8 cellular contexts compared by ENCODE assay signal in the genomic region with DNA sequence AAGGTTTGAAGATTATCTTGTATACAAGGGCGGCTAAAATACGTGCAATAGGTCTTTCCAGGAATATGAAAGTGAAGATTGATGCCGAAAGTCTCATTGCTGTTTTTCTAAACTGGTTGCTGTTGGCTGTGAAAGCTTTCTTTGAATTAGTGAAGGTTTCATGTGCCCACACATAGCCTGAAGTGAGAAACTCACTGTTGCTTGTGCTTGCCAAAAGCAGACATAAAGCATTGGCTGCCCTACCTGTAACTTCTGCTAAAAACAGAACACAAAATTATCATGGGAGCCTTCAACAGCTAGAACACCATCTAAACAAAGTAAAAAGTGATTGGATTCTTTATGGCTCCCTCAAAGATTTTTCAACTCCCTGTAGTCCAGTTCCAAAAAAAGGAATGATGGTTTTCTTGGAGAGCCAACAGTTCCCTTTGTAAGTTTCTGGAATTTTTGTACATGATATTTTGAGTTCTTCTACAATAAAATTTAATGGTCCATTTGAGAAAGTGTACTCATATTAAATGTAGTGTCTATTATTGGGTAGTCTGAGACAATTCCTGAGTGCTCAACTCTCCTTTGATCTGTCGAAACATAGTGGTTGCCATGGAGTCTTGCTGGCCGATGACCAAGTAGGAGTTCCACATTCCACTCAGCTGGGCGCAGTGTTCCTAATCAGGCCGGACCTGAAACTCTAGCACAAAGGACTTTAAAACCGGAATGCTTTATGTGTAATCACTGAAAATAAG.
DNase-seq lines count a peak whose midpoint lies in the region; ATAC-seq, FAIRE-seq and TF ChIP-seq lines count a peak whose summit lies in the region.

No MANE protein-coding gene starts in this region.

- H4K20me1 ChIP-seq in mammary epithelial cell (ENCODE audit: insufficient read depth, low read length): no peaks in the 10 kb centered on the region

- H3K4me3 ChIP-seq in mammary epithelial cell (replicated peaks in 1 of 3; ENCODE audit: insufficient read depth in 1 of 3, low read depth in 2 of 3, low read length in 3 of 3) (no peak overlapping the region), kidney (ENCODE audit: low read length in 2 of 2) (no peak overlapping the region), spleen (no peak overlapping the region)

- no peak overlapping the region for H3K27ac Mint-ChIP-seq in activated CD8-positive, alpha-beta T cell treated with anti-CD3 and anti-CD28 coated beads for 36 hours

- peak overlapping the region; percentile 30 for H2AFZ ChIP-seq in mammary epithelial cell (ENCODE audit: low read depth, low read length)

- CTCF ChIA-PET in mammary epithelial cell (lab: Charles Lee; ENCODE audit: low non-redundant PET): interaction anchor here (0.6 to 0.8 kb wide), 3 partner anchors 11 to 50 kb away, joined by 3 to 5 read pairs (median 3); no protein-coding TSS in a partner anchor
- CTCF ChIA-PET in activated CD8-positive, alpha-beta T cell treated with anti-CD3 and anti-CD28 coated beads for 36 hours (lab: Charles Lee): interaction anchor here (1.7 kb wide), 1 partner anchor 17 kb away, joined by 6 read pairs; no protein-coding TSS in a partner anchor

- no peak for ATAC-seq in activated CD8-positive, alpha-beta T cell treated with anti-CD3 and anti-CD28 coated beads for 36 hours

- H3K9me3 ChIP-seq in mammary epithelial cell (replicated peaks; ENCODE audit: insufficient read depth, low read length) (no peaks in the 10 kb centered on the region), kidney (ENCODE audit: control insufficient read depth in 1 of 2, low read length in 2 of 2) (no peaks in the 10 kb centered on the region), spleen (no peaks in the 10 kb centered on the region)

- no peaks in the 10 kb centered on the region for H3K36me3 ChIP-seq in mammary epithelial cell (ENCODE audit: insufficient read depth, low read length)
- no peaks in the 10 kb centered on the region for H3K36me3 ChIP-seq in kidney (ENCODE audit: control insufficient read depth in 1 of 2, insufficient read depth in 2 of 2, low read length in 2 of 2)
- peaks cover 0 to 23% (median 1%) of the 10 kb centered on the region in 6 donors for H3K36me3 ChIP-seq in spleen

- in situ Hi-C loops in mammary epithelial cell (cut with MboI; ENCODE audit: low sequenced_read_pairs in 2 of 2): no loop called here

- POLR2A ChIA-PET in activated CD8-positive, alpha-beta T cell treated with anti-CD3 and anti-CD28 coated beads for 36 hours (lab: Charles Lee): no interaction called here

- no peaks in the 10 kb centered on the region for H3K36me3 Mint-ChIP-seq in activated CD8-positive, alpha-beta T cell treated with anti-CD3 and anti-CD28 coated beads for 36 hours (ENCODE audit: low read depth)

- intact Hi-C loops in mammary epithelial cell (cut with micrococcal nuclease): loop anchor here (1.0 to 5.0 kb wide), 2 partner anchors 144 to 250 kb away; no protein-coding TSS in a partner anchor
- intact Hi-C loops in kidney (cut with DNase I): no loop called here
- intact Hi-C loops in spleen (cut with DNase I; ENCODE audit: low total_unique reads): no loop called here
- intact Hi-C loops in activated CD8-positive, alpha-beta T cell treated with anti-CD3 and anti-CD28 coated beads for 36 hours (cut with micrococcal nuclease): no loop called here

- peak overlapping the region; percentile 58 for H3K4me2 ChIP-seq in mammary epithelial cell (ENCODE audit: insufficient read depth, low read depth, low read length)

- no TSS peak for BruUV-seq in mammary epithelial cell (replicated peaks; lab: Mats Ljungman, UMichigan)

- no peak for TF ChIP-seq POLR2A in spleen (IDR thresholded peaks at IDR 0.05)

- peak; percentile 98 for FAIRE-seq in kidney (lab: Jason Lieb, UNC)
- no peak for FAIRE-seq in D721Med (lab: Jason Lieb, UNC)

- 5% methylated on average over 8 of the region's 8 CpGs for WGBS in mammary epithelial cell (ENCODE audit: low coverage, missing lambda C conversion rate)
- WGBS in spleen, 5 donors: 46 to 67% (median 65%) methylated on average over 8 of the region's 8 CpGs

- peak; percentile 52 for DNase-seq in GM04503 (ENCODE audit: low read depth)
- peak; percentile 29 for DNase-seq in NCI-H1092 (lab: John Stamatoyannopoulos, UW)
- DNase-seq in mammary epithelial cell: peak; percentile 93
- DNase-seq in kidney: peak; percentile 94
- DNase-seq in spleen: no peak
- DNase-seq in NCI-H82 treated with DMSO at 0.1 percent for 48 hours (lab: John Stamatoyannopoulos, UW; ENCODE audit: unreplicated experiment): no peak
- DNase-seq in activated CD8-positive, alpha-beta T cell treated with anti-CD3 and anti-CD28 coated beads for 36 hours: no peak
- DNase-seq in D721Med (ENCODE audit: insufficient read length, low spot score): no peak

- H3K79me2 ChIP-seq in mammary epithelial cell (ENCODE audit: insufficient read depth, low read length): no peaks in the 10 kb centered on the region

- no peaks in the 10 kb centered on the region for H3K9me3 Mint-ChIP-seq in activated CD8-positive, alpha-beta T cell treated with anti-CD3 and anti-CD28 coated beads for 36 hours

- H3K27me3 ChIP-seq in mammary epithelial cell (ENCODE audit: insufficient read depth, low read length) (no peaks in the 10 kb centered on the region), spleen (replicated peaks in 1 of 7) (no peaks in the 10 kb centered on the region)

- H3K4me3 Mint-ChIP-seq in activated CD8-positive, alpha-beta T cell treated with anti-CD3 and anti-CD28 coated beads for 36 hours: no peak overlapping the region

- dilution Hi-C loops in mammary epithelial cell (cut with HindIII; ENCODE audit: low sequenced_read_pairs): no loop called here

- no peaks in the 10 kb centered on the region for H3K27me3 Mint-ChIP-seq in activated CD8-positive, alpha-beta T cell treated with anti-CD3 and anti-CD28 coated beads for 36 hours

- peak overlapping the region; percentile 25 for H3K9ac ChIP-seq in mammary epithelial cell (ENCODE audit: insufficient read depth, low read length)
- peak overlapping the region in 1 of 2 donors; percentile 3 for H3K9ac ChIP-seq in kidney (ENCODE audit: low read length in 2 of 2)

- H3K4me1 ChIP-seq in mammary epithelial cell (ENCODE audit: insufficient read depth, low read length) (peaks cover 16% of the 10 kb centered on the region), kidney (ENCODE audit: control insufficient read depth in 1 of 2, insufficient read depth in 1 of 2, low read depth in 1 of 2, low read length in 2 of 2) (peaks cover 7 to 15% of the 10 kb centered on the region in 2 donors), spleen (peaks cover 10 to 55% (median 32%) of the 10 kb centered on the region in 6 donors)

- H3K27ac ChIP-seq in mammary epithelial cell (ENCODE audit: insufficient read depth, low read depth, low read length) (peak overlapping the region; percentile 80), kidney (ENCODE audit: low read depth in 2 of 2, low read length in 2 of 2) (peak overlapping the region; percentile 40 to 53), spleen (peak overlapping the region; percentile 2 to 78 (median 55))

- TF ChIP-seq CTCF in mammary epithelial cell (conservative IDR thresholded peaks at IDR 0.05 in 1 of 2, IDR thresholded peaks at IDR 0.05 in 1 of 2; ENCODE audit: extremely low read depth in 1 of 2, insufficient read depth in 1 of 2, low read depth in 1 of 2, low read length in 2 of 2) (peak in 1 of 2 donors; percentile 51), kidney (IDR thresholded peaks at IDR 0.05; ENCODE audit: borderline replicate concordance, extremely low read depth, insufficient read depth) (no peak), spleen (IDR thresholded peaks at IDR 0.05 in 8 of 11, conservative IDR thresholded peaks at IDR 0.05 in 3 of 11) (peak in 2 of 11 experiments; percentile 2 to 15), D721Med (IDR thresholded peaks at IDR 0.05; ENCODE audit: insufficient read depth, missing control alignments) (no peak)
- TF ChIP-seq CTCF in activated CD8-positive, alpha-beta T cell treated with anti-CD3 and anti-CD28 coated beads for 36 hours (IDR thresholded peaks at IDR 0.05): no peak

- peaks cover 7% of the 10 kb centered on the region for H3K4me1 Mint-ChIP-seq in activated CD8-positive, alpha-beta T cell treated with anti-CD3 and anti-CD28 coated beads for 36 hours (ENCODE audit: low read depth)

Comparison
In these comparisons a context has a peak if more than half of its experiments do, and no peak if none do; other contexts are left out.
1. DNase-seq: peak in GM04503 (single experiment), NCI-H1092 (single experiment), mammary epithelial cell (single experiment) and kidney (single experiment); none in spleen (single experiment), NCI-H82 treated with DMSO at 0.1 percent for 48 hours (single experiment), activated CD8-positive, alpha-beta T cell treated with anti-CD3 and anti-CD28 coated beads for 36 hours (single experiment) and D721Med (single experiment).
2. Peak in every context shown above with its lines, with median percentiles within 50 percentile points of each other: H3K27ac ChIP-seq.